In genomic region chr2:98483257-98483861, GRCh38 we compare ENCODE assay signal across 1 cellular context.
TF ChIP-seq lines count a peak whose summit lies in the region.

No MANE protein-coding gene starts in this region.

TF ChIP-seq in GM23338, 12 proteins besides CTCF, POLR2A, EP300 and RAD21 (continued from another document):
- TF ChIP-seq ETS1 (IDR thresholded peaks at IDR 0.05) (no peak), CREB1 (CRISPR knock-in tag; IDR thresholded peaks at IDR 0.05; ENCODE audit: low read depth) (no peak), ZNF114 (CRISPR knock-in tag; IDR thresholded peaks at IDR 0.05) (no peak)
